ENCODE assay signal across 8 cellular contexts in the genomic region with DNA sequence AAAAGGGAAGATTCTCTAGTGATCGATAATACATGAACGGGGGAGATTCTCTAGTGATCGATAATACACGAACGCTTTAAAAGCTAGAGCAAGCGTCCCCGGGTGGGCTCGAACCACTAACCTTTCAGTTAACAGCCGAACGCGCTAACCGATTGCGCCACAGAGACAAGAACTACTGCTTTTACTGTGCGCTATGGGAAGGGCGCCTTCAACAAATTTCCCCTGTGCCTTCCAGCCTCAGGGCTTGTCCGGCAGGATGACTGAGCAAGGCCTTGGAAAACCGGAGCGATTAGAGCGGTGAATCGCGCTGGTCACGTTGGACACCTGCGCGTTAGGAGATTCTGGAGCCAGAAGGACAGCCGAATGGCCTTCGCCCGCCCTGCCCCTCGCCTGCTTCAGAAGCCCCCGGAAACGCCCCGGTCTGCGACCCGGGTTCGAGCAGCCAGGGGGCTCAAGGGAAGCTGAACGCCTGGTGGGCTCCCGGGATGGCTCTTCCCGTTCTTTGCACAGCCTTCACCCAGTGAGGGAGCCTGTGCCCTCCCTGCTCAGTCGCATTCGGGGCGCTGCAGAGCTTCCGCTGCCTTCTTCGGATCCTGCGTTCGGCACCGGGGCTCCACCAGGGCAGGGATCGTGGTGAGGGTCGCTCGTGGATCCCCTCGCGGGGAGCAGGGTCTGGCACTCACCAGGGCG.
DNase-seq lines count a peak whose midpoint lies in the region; TF ChIP-seq lines count a peak whose summit lies in the region.
"Not testable (repeated sequence)": the region's sequence is repeated elsewhere in the genome, so short reads cannot be mapped to it uniquely, and the experiment has no call there.

No MANE protein-coding gene starts in this region.

- not testable (repeated sequence) for H3K79me2 ChIP-seq in osteoblast (ENCODE audit: insufficient read depth, low read length)

- in situ Hi-C loops in Caki2 (cut with HindIII; ENCODE audit: low pct_unique_long_range_greater_than_20kb, low sequenced_read_pairs); brain microvascular endothelial cell (cut with HindIII; ENCODE audit: low pct_ligation_motif_present, low sequenced_read_pairs): not testable (repeated sequence)

- DNase-seq in Caki2 (ENCODE audit: low read depth) (peak; percentile 55), RPMI7951 (ENCODE audit: low read depth) (peak; percentile 35), brain microvascular endothelial cell (peak; percentile 33), fibroblast of gingiva (ENCODE audit: low read depth) (peak; percentile 20), iris pigment epithelial cell (ENCODE audit: low read depth) (peak; percentile 8)
- peak; percentile 36 for DNase-seq in activated T-cell treated with anti-CD3 and anti-CD28 coated beads, Interleukin-2, amount 50 U/mL, for 1 hour
- DNase-seq in osteoblast (ENCODE audit: insufficient read length, low spot score, missing footprints), result not testable (repeated sequence)

- H3K27me3 ChIP-seq in brain microvascular endothelial cell (replicated peaks); osteoblast (ENCODE audit: insufficient read depth, low read length): not testable (repeated sequence)

- not testable (repeated sequence) for H2AFZ ChIP-seq in osteoblast (ENCODE audit: low read length)

- TF ChIP-seq CTCF in brain microvascular endothelial cell (IDR thresholded peaks at IDR 0.05; ENCODE audit: low read depth, low read length, missing control alignments); osteoblast (IDR thresholded peaks at IDR 0.05; ENCODE audit: extremely low read depth, low read depth, low read length): not testable (repeated sequence)

- H3K4me1 Mint-ChIP-seq in stimulated activated naive CD8-positive, alpha-beta T cell treated with anti-CD3 and anti-CD28 coated beads, Interleukin-15, Interleukin-2, amounts not matched to agents 100 ng/mL and 50 ng/mL, for 24 hours (ENCODE audit: low read depth), result not testable (repeated sequence)

- not testable (repeated sequence) for H3K36me3 ChIP-seq in brain microvascular endothelial cell (replicated peaks); osteoblast (ENCODE audit: insufficient read depth, low read length)

- not testable (repeated sequence) for H3K27me3 Mint-ChIP-seq in stimulated activated naive CD8-positive, alpha-beta T cell treated with anti-CD3 and anti-CD28 coated beads, Interleukin-15, Interleukin-2, amounts not matched to agents 100 ng/mL and 50 ng/mL, for 24 hours

- peak overlapping the region; percentile 83 for H3K4me3 Mint-ChIP-seq in stimulated activated naive CD8-positive, alpha-beta T cell treated with anti-CD3 and anti-CD28 coated beads, Interleukin-15, Interleukin-2, amounts not matched to agents 100 ng/mL and 50 ng/mL, for 24 hours

- H3K27ac ChIP-seq in brain microvascular endothelial cell; osteoblast (ENCODE audit: low read depth, low read length): not testable (repeated sequence)

- not testable (repeated sequence) for H3K9me3 Mint-ChIP-seq in stimulated activated naive CD8-positive, alpha-beta T cell treated with anti-CD3 and anti-CD28 coated beads, Interleukin-15, Interleukin-2, amounts not matched to agents 100 ng/mL and 50 ng/mL, for 24 hours

- not testable (repeated sequence) for H3K9me3 ChIP-seq in osteoblast (ENCODE audit: low read depth, low read length)

- H3K27ac Mint-ChIP-seq in stimulated activated naive CD8-positive, alpha-beta T cell treated with anti-CD3 and anti-CD28 coated beads, Interleukin-15, Interleukin-2, amounts not matched to agents 100 ng/mL and 50 ng/mL, for 24 hours, result peak overlapping the region; percentile 91

- H3K4me1 ChIP-seq in osteoblast (ENCODE audit: insufficient read depth, low read length), result not testable (repeated sequence)

- H3K36me3 Mint-ChIP-seq in stimulated activated naive CD8-positive, alpha-beta T cell treated with anti-CD3 and anti-CD28 coated beads, Interleukin-15, Interleukin-2, amounts not matched to agents 100 ng/mL and 50 ng/mL, for 24 hours (ENCODE audit: low read depth), result not testable (repeated sequence)

- not testable (repeated sequence) for H4K20me1 ChIP-seq in osteoblast (ENCODE audit: insufficient read depth, low read length)

- peak overlapping the region; percentile 28 for H3K4me2 ChIP-seq in osteoblast (ENCODE audit: insufficient read depth, low read length)

- H3K4me3 ChIP-seq in brain microvascular endothelial cell (ENCODE audit: low read depth, low read length), result peak overlapping the region; percentile 46
- H3K4me3 ChIP-seq in osteoblast (ENCODE audit: insufficient read depth, low read length), result peak overlapping the region; percentile 43
